9 cellular contexts compared by ENCODE assay signal in genomic region chr4:1113311-1114009, GRCh38. TPM values are rescaled to one million over a fixed set of nuclear protein-coding genes. Genes with fewer than 3 reads are reported as not detected.
A peak's percentile ranks its signal among the peaks of the same experiment; 100 is the strongest.
DNase-seq lines count a peak whose midpoint lies in the region; ATAC-seq lines count a peak whose summit lies in the region.
"Had no signal": no experiment of that assay in that cellular context is flagged by ENCODE, and none has a peak within 500 bp of the region (broad histone marks: within the 10 kb centered on the region; RNA-seq: fewer than 3 reads in every experiment).

Gene RNF212, minus strand, starts transcription at chr4:1113564. Its CDS starts 100 bp downstream, at chr4:1113464.

- no peak within 1 kb of the TSS for H3K27ac ChIP-seq in mesendoderm (ENCODE audit: low read depth, low read length)
- H3K27ac ChIP-seq in subcutaneous abdominal adipose tissue (ENCODE audit: low read depth, low read length), result no peak within 1 kb of the TSS
- H3K27ac ChIP-seq in Karpas-422 (ENCODE audit: low read length), result no peak within 1 kb of the TSS

- H2AFZ ChIP-seq in Karpas-422 (ENCODE audit: low read length), result no peak within 1 kb of the TSS

- peaks cover 2% of the 10 kb centered on the region for H3K36me3 Mint-ChIP-seq in central memory CD8-positive, alpha-beta T cell (ENCODE audit: insufficient read depth)

- H3K4me3 Mint-ChIP-seq in central memory CD8-positive, alpha-beta T cell, result peak within 1 kb of the TSS; percentile 39

- H3K27me3 ChIP-seq in mesendoderm (ENCODE audit: insufficient read depth, low read length, poor library complexity), result no peaks in the 10 kb centered on the region
- peaks cover 0 to 14% (median 8%) of the 10 kb centered on the region in 5 donors for H3K27me3 ChIP-seq in subcutaneous abdominal adipose tissue (ENCODE audit: control insufficient read depth in 5 of 5, insufficient read depth in 4 of 5, low read length in 5 of 5)
- no peaks in the 10 kb centered on the region for H3K27me3 ChIP-seq in Karpas-422 (ENCODE audit: low read length)

- H4K5ac ChIP-seq in mesendoderm (ENCODE audit: low read length), result no peak within 1 kb of the TSS

- H3K4ac ChIP-seq in mesendoderm (ENCODE audit: low read depth, low read length), result no peak within 1 kb of the TSS

- H3K4me3 ChIP-seq in mesendoderm (ENCODE audit: low read length), result no peak within 1 kb of the TSS
- peak within 1 kb of the TSS in 4 of 5 donors; percentile 27 to 57 (median 50) for H3K4me3 ChIP-seq in subcutaneous abdominal adipose tissue (ENCODE audit: low read depth in 1 of 5, low read length in 5 of 5)
- no peak within 1 kb of the TSS for H3K4me3 ChIP-seq in Karpas-422 (ENCODE audit: low read length)

- no peak within 1 kb of the TSS for H4K8ac ChIP-seq in mesendoderm (ENCODE audit: low read depth, low read length)

- no peak within 1 kb of the TSS for H3K27ac Mint-ChIP-seq in central memory CD8-positive, alpha-beta T cell (ENCODE audit: low read depth)

- H2AK5ac ChIP-seq in mesendoderm (ENCODE audit: low read length), result no peak within 1 kb of the TSS

- H3K4me1 ChIP-seq in mesendoderm (ENCODE audit: control insufficient read depth, low read depth, low read length) (no peaks in the 10 kb centered on the region), subcutaneous abdominal adipose tissue (ENCODE audit: control insufficient read depth in 5 of 5, insufficient read depth in 5 of 5, low read length in 5 of 5) (peaks cover 0 to 6% (median 4%) of the 10 kb centered on the region in 5 donors), Karpas-422 (ENCODE audit: low read length) (no peaks in the 10 kb centered on the region)

- H3K23ac ChIP-seq in mesendoderm (ENCODE audit: low read length), result no peak within 1 kb of the TSS

- H3K9ac ChIP-seq in mesendoderm (ENCODE audit: low read length) (peak within 1 kb of the TSS; percentile 57), subcutaneous abdominal adipose tissue (ENCODE audit: low read length in 5 of 5) (peak within 1 kb of the TSS in 1 of 5 donors; percentile 52), Karpas-422 (ENCODE audit: low read length) (no peak within 1 kb of the TSS)

- peak; percentile 14 for ATAC-seq in central memory CD8-positive, alpha-beta T cell (replicated peaks; ENCODE audit: extremely low read depth, poor library complexity, severe bottlenecking)
- ATAC-seq in GM21576 (IDR thresholded peaks at IDR 0.05; ENCODE audit: unreplicated experiment), result no peak

- H3K9me3 ChIP-seq in subcutaneous abdominal adipose tissue (ENCODE audit: control insufficient read depth in 5 of 5, low read length in 5 of 5), result no peaks in the 10 kb centered on the region
- no peaks in the 10 kb centered on the region for H3K9me3 ChIP-seq in Karpas-422 (ENCODE audit: low read length)

- WGBS in mesendoderm (ENCODE audit: extremely low coverage, insufficient coverage, low lambda C conversion rate), result no CpG with 5 or more reads among the region's 72 CpGs

- no peaks in the 10 kb centered on the region for H3K36me3 ChIP-seq in mesendoderm (ENCODE audit: control insufficient read depth, insufficient read depth, low read length)
- H3K36me3 ChIP-seq in subcutaneous abdominal adipose tissue (ENCODE audit: control insufficient read depth in 5 of 5, insufficient read depth in 5 of 5, low read length in 5 of 5), result no peaks in the 10 kb centered on the region
- H3K36me3 ChIP-seq in Karpas-422 (ENCODE audit: insufficient read depth, low read length), result no peaks in the 10 kb centered on the region

- no peak within 1 kb of the TSS for H2BK120ac ChIP-seq in mesendoderm (ENCODE audit: low read depth, low read length)

- in situ Hi-C loops in KBM-7 (cut with MboI; ENCODE audit: low pct_unique_long_range_greater_than_20kb, low sequenced_read_pairs), result no loop called here

- no peak within 1 kb of the TSS for H3K18ac ChIP-seq in mesendoderm (ENCODE audit: low read length)

- H3K56ac ChIP-seq in mesendoderm (ENCODE audit: low read length), result peak within 1 kb of the TSS; percentile 79

- H4K20me1 ChIP-seq in Karpas-422 (ENCODE audit: insufficient read depth, low read depth, low read length), result no peaks in the 10 kb centered on the region

- H3K79me1 ChIP-seq in mesendoderm (ENCODE audit: low read length), result no peaks in the 10 kb centered on the region

- DNase-seq in activated gamma-delta T cell treated with Interleukin-2 at 50 U/mL for 16 hours (peak; percentile 13), activated gamma-delta T cell (lab: John Stamatoyannopoulos, UW) (no peak), mesendoderm (peak; percentile 59), KBM-7 (no peak), Karpas-422 (no peak)
- DNase-seq in central memory CD8-positive, alpha-beta T cell (ENCODE audit: low spot score in 2 of 2), result peak in 1 of 2 donors; percentile 32

- no peak within 1 kb of the TSS for H2BK15ac ChIP-seq in mesendoderm (replicated peaks; ENCODE audit: low read depth)

- H3K9me2 ChIP-seq in Karpas-422 (replicated peaks; ENCODE audit: insufficient read depth, low read length), result no peaks in the 10 kb centered on the region

- H3K27me3 Mint-ChIP-seq in central memory CD8-positive, alpha-beta T cell, result peaks cover 48% of the 10 kb centered on the region

- no peaks in the 10 kb centered on the region for H3K4me1 Mint-ChIP-seq in central memory CD8-positive, alpha-beta T cell

- no peak within 1 kb of the TSS for H2BK5ac ChIP-seq in mesendoderm (ENCODE audit: low read length)

- no peaks in the 10 kb centered on the region for H3K79me2 ChIP-seq in mesendoderm (ENCODE audit: control insufficient read depth, insufficient read depth, low read length)
- H3K79me2 ChIP-seq in Karpas-422 (ENCODE audit: low read length), result no peaks in the 10 kb centered on the region

- H3K9me3 Mint-ChIP-seq in central memory CD8-positive, alpha-beta T cell, result no peaks in the 10 kb centered on the region

- H3K4me2 ChIP-seq in mesendoderm (ENCODE audit: low read length) (peak within 1 kb of the TSS; percentile 61), Karpas-422 (ENCODE audit: low read depth, low read length, poor library complexity, severe bottlenecking) (no peak within 1 kb of the TSS)

RNA-seq across cellular contexts. Expression of gene RNF212, which starts in this region (rescaled TPM):
- polyA plus RNA-seq in mesendoderm (2013, experiment 1 of 2), result 1.7 TPM
- 2.1 TPM for polyA plus RNA-seq in mesendoderm (2013, experiment 2 of 2)
- total RNA-seq in Karpas-422 (2014; rRNA removed; shearing (Covaris generic); ENCODE audit: low replicate concordance), result not detected in 2 replicates
- total RNA-seq: myocyte had no signal

Comparison
In these comparisons a context has a peak if more than half of its experiments do, and no peak if none do; other contexts are left out.
1. DNase-seq: peak in activated gamma-delta T cell treated with Interleukin-2 at 50 U/mL for 16 hours (single experiment) and mesendoderm (single experiment); none in activated gamma-delta T cell (single experiment), KBM-7 (single experiment) and Karpas-422 (single experiment).
2. H3K4me3 ChIP-seq: peak in subcutaneous abdominal adipose tissue (4 of 5); none in mesendoderm (single experiment) and Karpas-422 (single experiment).